In the genomic region with DNA sequence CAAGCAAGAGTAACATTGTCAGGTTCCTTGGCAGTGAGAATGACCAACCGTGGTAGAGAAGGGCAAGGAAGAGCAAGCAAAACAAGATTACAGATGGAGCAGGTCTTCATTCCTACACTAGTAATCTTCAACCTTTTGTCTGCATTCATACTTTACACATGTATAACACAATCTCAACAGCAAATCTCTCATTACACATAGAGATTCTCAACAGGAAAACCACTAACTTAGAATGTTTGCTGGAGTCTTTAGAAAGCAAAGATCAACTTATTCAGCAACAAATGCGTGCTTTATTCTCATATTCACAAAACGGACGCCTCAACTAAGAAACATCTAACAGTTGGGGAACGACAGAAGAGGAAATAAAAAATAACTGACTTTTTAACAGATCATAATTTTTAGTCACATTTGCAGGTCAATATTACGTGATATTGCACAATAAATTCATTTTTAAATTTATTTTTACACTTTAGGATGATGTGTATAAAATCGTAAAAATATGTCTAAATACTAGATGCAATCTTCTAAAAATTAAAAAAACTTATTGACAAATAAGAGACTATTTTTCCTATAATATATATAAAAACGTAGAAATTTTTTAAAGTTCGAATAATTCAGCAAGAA, we compare ENCODE assay signal across 1 cellular context.
TF ChIP-seq lines count a peak whose summit lies in the region.

No MANE protein-coding gene starts in this region.

TF ChIP-seq in WTC11, 78 proteins besides CTCF, POLR2A, EP300 and RAD21 (continued from another document):
- TF ChIP-seq NFYB (CRISPR knock-in tag; conservative IDR thresholded peaks at IDR 0.05; ENCODE audit: low read depth) = no peak
- no peak for TF ChIP-seq ZNF263 (CRISPR knock-in tag; IDR thresholded peaks at IDR 0.05; ENCODE audit: low read depth)
- TF ChIP-seq, protein P1, sequence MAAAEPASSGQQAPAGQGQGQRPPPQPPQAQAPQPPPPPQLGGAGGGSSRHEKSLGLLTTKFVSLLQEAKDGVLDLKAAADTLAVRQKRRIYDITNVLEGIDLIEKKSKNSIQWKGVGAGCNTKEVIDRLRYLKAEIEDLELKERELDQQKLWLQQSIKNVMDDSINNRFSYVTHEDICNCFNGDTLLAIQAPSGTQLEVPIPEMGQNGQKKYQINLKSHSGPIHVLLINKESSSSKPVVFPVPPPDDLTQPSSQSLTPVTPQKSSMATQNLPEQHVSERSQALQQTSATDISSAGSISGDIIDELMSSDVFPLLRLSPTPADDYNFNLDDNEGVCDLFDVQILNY (CRISPR knock-in tag; IDR thresholded peaks at IDR 0.05) = no peak
- no peak for TF ChIP-seq SOX15 (CRISPR knock-in tag; IDR thresholded peaks at IDR 0.05)
- no peak for TF ChIP-seq ZNF671 (CRISPR knock-in tag; IDR thresholded peaks at IDR 0.05)
- TF ChIP-seq, protein P2, sequence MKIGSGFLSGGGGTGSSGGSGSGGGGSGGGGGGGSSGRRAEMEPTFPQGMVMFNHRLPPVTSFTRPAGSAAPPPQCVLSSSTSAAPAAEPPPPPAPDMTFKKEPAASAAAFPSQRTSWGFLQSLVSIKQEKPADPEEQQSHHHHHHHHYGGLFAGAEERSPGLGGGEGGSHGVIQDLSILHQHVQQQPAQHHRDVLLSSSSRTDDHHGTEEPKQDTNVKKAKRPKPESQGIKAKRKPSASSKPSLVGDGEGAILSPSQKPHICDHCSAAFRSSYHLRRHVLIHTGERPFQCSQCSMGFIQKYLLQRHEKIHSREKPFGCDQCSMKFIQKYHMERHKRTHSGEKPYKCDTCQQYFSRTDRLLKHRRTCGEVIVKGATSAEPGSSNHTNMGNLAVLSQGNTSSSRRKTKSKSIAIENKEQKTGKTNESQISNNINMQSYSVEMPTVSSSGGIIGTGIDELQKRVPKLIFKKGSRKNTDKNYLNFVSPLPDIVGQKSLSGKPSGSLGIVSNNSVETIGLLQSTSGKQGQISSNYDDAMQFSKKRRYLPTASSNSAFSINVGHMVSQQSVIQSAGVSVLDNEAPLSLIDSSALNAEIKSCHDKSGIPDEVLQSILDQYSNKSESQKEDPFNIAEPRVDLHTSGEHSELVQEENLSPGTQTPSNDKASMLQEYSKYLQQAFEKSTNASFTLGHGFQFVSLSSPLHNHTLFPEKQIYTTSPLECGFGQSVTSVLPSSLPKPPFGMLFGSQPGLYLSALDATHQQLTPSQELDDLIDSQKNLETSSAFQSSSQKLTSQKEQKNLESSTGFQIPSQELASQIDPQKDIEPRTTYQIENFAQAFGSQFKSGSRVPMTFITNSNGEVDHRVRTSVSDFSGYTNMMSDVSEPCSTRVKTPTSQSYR (CRISPR knock-in tag; IDR thresholded peaks at IDR 0.05) = no peak
- no peak for TF ChIP-seq ATF1 (CRISPR knock-in tag; IDR thresholded peaks at IDR 0.05)
